8 cellular contexts compared by ENCODE assay signal in the genomic region with DNA sequence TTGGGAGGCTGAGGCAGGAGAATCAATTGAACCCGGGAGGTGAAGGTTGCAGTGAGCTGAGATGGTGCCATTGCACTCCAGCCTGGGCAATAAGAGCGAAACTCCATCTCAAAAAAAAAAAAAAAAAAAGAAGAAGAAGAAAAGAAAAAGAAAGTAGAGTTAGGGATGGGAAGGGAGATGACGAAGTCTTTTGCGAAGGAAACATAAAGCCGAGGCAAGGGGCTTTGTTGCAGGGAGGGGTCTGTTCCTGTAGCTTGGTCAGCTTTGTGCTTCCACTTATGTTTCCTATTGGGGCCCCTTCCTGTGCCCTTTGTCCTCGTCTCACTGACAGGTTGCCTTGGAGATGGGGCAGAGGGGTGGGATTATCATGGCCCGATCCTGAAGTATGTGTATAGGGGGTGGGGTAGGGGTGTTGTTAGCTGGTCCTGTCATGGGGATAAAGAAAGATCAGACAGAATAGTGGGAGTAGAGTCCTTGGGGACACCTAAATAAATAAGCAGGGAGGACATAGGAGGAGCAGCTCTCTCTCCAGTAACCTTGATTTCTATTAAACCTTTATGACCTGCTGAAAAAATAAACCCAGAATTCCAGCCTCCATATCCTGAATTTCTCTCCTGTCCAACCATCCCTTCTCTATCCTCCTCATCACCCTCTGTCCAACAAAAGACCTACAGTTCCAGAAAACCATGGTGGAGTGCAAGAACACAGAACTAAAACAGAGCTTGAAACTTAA. TPM values are rescaled to one million over a fixed set of nuclear protein-coding genes. Genes with fewer than 3 reads are reported as not detected.
DNase-seq lines count a peak whose midpoint lies in the region; ATAC-seq and TF ChIP-seq lines count a peak whose summit lies in the region.

No MANE protein-coding gene starts in this region.

- peaks cover 28% of the 10 kb centered on the region for H3K79me2 ChIP-seq in mesendoderm (ENCODE audit: control insufficient read depth, insufficient read depth, low read length)

- TF ChIP-seq CTCF in GM12865 (IDR thresholded peaks at IDR 0.05; ENCODE audit: insufficient read depth, low read depth, low read length, missing control alignments) (no peak), ascending aorta (IDR thresholded peaks at IDR 0.05) (no peak), BE2C (IDR thresholded peaks at IDR 0.05; ENCODE audit: low read depth, low read length) (no peak)

- H4K8ac ChIP-seq in mesendoderm (ENCODE audit: low read depth, low read length), result no peak overlapping the region

- H2AK5ac ChIP-seq in mesendoderm (ENCODE audit: low read length), result no peak overlapping the region

- intact Hi-C loops in ascending aorta (cut with DNase I), result loop anchor here (2.0 to 10.0 kb wide), 2 partner anchors 35 to 417 kb away; a partner anchor contains a TSS

- no peak overlapping the region for H2BK5ac ChIP-seq in mesendoderm (ENCODE audit: low read length)

- H3K4me2 ChIP-seq in mesendoderm (ENCODE audit: low read length), result no peak overlapping the region

- peak; percentile 50 for DNase-seq in GM12865 (ENCODE audit: low read depth)
- DNase-seq in NCI-H2227 treated with DMSO at 0.1 percent for 48 hours (lab: John Stamatoyannopoulos, UW), result peak; percentile 55
- no peak for DNase-seq in ascending aorta (ENCODE audit: low spot score in 2 of 2)
- DNase-seq in mesendoderm, result peak; percentile 68
- no peak for DNase-seq in AG20443 (ENCODE audit: low spot score)
- no peak for DNase-seq in H7
- no peak for DNase-seq in BE2C

- H4K5ac ChIP-seq in mesendoderm (ENCODE audit: low read length), result no peak overlapping the region

- no peak overlapping the region for H2BK15ac ChIP-seq in mesendoderm (replicated peaks; ENCODE audit: low read depth)

- peak overlapping the region; percentile 86 for H3K56ac ChIP-seq in mesendoderm (ENCODE audit: low read length)

- no CpG with 5 or more reads among the region's 7 CpGs for WGBS in mesendoderm (ENCODE audit: extremely low coverage, insufficient coverage, low lambda C conversion rate)

- H3K4me1 ChIP-seq in ascending aorta (peaks cover 20 to 35% of the 10 kb centered on the region in 2 donors), mesendoderm (ENCODE audit: control insufficient read depth, low read depth, low read length) (peaks cover 25% of the 10 kb centered on the region), BE2C (peaks cover 4% of the 10 kb centered on the region)

- H3K27ac ChIP-seq in ascending aorta (peak overlapping the region; percentile 91 to 94), mesendoderm (ENCODE audit: low read depth, low read length) (peak overlapping the region; percentile 42)

- peak overlapping the region; percentile 36 for H3K4me3 ChIP-seq in GM12865 (ENCODE audit: low read depth, low read length)
- peak overlapping the region in 1 of 2 donors; percentile 67 for H3K4me3 ChIP-seq in ascending aorta
- H3K4me3 ChIP-seq in mesendoderm (ENCODE audit: low read length), result no peak overlapping the region
- no peak overlapping the region for H3K4me3 ChIP-seq in H7 (ENCODE audit: insufficient read depth, low read depth, low read length)
- no peak overlapping the region for H3K4me3 ChIP-seq in BE2C (ENCODE audit: low read depth, low read length)

- no peak overlapping the region for H3K4ac ChIP-seq in mesendoderm (ENCODE audit: low read depth, low read length)

- no peak for ATAC-seq in activated CD4-positive, CD25-positive, alpha-beta regulatory T cell treated with anti-CD3 and anti-CD28 coated beads, Interleukin-2, amount 50 U/mL, for 24 hours

- H3K9me3 ChIP-seq in ascending aorta (no peaks in the 10 kb centered on the region), BE2C (no peaks in the 10 kb centered on the region; the same call in 1 of the 2 replicates)

- peak overlapping the region; percentile 33 for H3K9ac ChIP-seq in mesendoderm (ENCODE audit: low read length)

- peak overlapping the region; percentile 53 for H3K18ac ChIP-seq in mesendoderm (ENCODE audit: low read length)

- H3K27me3 ChIP-seq in ascending aorta (no peaks in the 10 kb centered on the region), mesendoderm (ENCODE audit: insufficient read depth, low read length, poor library complexity) (no peaks in the 10 kb centered on the region), H7 (ENCODE audit: control insufficient read depth, insufficient read depth, low read length) (no peaks in the 10 kb centered on the region), BE2C (no peaks in the 10 kb centered on the region)

- H3K36me3 ChIP-seq in ascending aorta, result peaks cover 17% of the 10 kb centered on the region in 2 donors
- H3K36me3 ChIP-seq in mesendoderm (ENCODE audit: control insufficient read depth, insufficient read depth, low read length), result peaks cover 9% of the 10 kb centered on the region
- H3K36me3 ChIP-seq in H7 (replicated peaks; ENCODE audit: control insufficient read depth, insufficient read depth, low read length), result peaks cover 16% of the 10 kb centered on the region
- H3K36me3 ChIP-seq in BE2C, result peaks cover 19% of the 10 kb centered on the region

- H3K79me1 ChIP-seq in mesendoderm (ENCODE audit: low read length), result peaks cover 11% of the 10 kb centered on the region

- no peak overlapping the region for H2BK120ac ChIP-seq in mesendoderm (ENCODE audit: low read depth, low read length)

- H3K23ac ChIP-seq in mesendoderm (ENCODE audit: low read length), result no peak overlapping the region

RNA-seq across cellular contexts. Expression of a gene that starts 1.2 kb away (rescaled TPM):
- total RNA-seq in ascending aorta, result 281 TPM
- 249 TPM for polyA plus RNA-seq in mesendoderm (2013, experiment 1 of 2)
- 252 TPM for polyA plus RNA-seq in mesendoderm (2013, experiment 2 of 2)
- 456 and 621 TPM in 2 replicates for total RNA-seq in H7 (2014; rRNA removed; shearing (Covaris generic))
- polyA plus RNA-seq in BE2C (2012; ENCODE audit: insufficient read depth, insufficient read length, low read depth), result 219 TPM

RNA-seq across cellular contexts. Expression of a gene that starts 2.3 kb away (rescaled TPM):
- total RNA-seq in ascending aorta, result 17.7 TPM
- polyA plus RNA-seq in mesendoderm (2013, experiment 1 of 2), result 5.4 TPM
- 5.3 TPM for polyA plus RNA-seq in mesendoderm (2013, experiment 2 of 2)
- 19.5 and 28.4 TPM in 2 replicates for total RNA-seq in H7 (2014; rRNA removed; shearing (Covaris generic))
- polyA plus RNA-seq in BE2C (2012; ENCODE audit: insufficient read depth, insufficient read length, low read depth), result 3.8 TPM

RNA-seq across cellular contexts. Expression of a gene that starts 8.4 kb away (rescaled TPM):
- 150 TPM for total RNA-seq in ascending aorta
- polyA plus RNA-seq in mesendoderm (2013, experiment 1 of 2), result 64.0 TPM
- 61.9 TPM for polyA plus RNA-seq in mesendoderm (2013, experiment 2 of 2)
- 83.6 and 99.2 TPM in 2 replicates for total RNA-seq in H7 (2014; rRNA removed; shearing (Covaris generic))
- 27.3 TPM for polyA plus RNA-seq in BE2C (2012; ENCODE audit: insufficient read depth, insufficient read length, low read depth)

RNA-seq across cellular contexts. Expression of a gene that starts 14.3 kb away (rescaled TPM):
- not detected for total RNA-seq in ascending aorta
- 0.07 TPM for polyA plus RNA-seq in mesendoderm (2013, experiment 1 of 2)
- polyA plus RNA-seq in mesendoderm (2013, experiment 2 of 2), result 0.07 TPM
- total RNA-seq in H7 (2014; rRNA removed; shearing (Covaris generic)), result not detected in 2 replicates
- not detected for polyA plus RNA-seq in BE2C (2012; ENCODE audit: insufficient read depth, insufficient read length, low read depth)

RNA-seq across cellular contexts. Expression of a gene that starts 15.9 kb away (rescaled TPM):
- total RNA-seq in ascending aorta, result not detected
- polyA plus RNA-seq in mesendoderm (2013, experiment 1 of 2), result 0.51 TPM
- 0.29 TPM for polyA plus RNA-seq in mesendoderm (2013, experiment 2 of 2)
- not detected in 2 replicates for total RNA-seq in H7 (2014; rRNA removed; shearing (Covaris generic))
- polyA plus RNA-seq in BE2C (2012; ENCODE audit: insufficient read depth, insufficient read length, low read depth), result not detected

Comparison
In these comparisons a context has a peak if more than half of its experiments do, and no peak if none do; other contexts are left out.
1. DNase-seq: peak in GM12865 (single experiment), NCI-H2227 treated with DMSO at 0.1 percent for 48 hours (single experiment) and mesendoderm (single experiment); none in ascending aorta (0 of 2), AG20443 (single experiment), H7 (single experiment) and BE2C (single experiment).